19 cellular contexts compared by ENCODE assay signal in genomic region chr1:40377512-40377911, GRCh38. TPM values are rescaled to one million over a fixed set of nuclear protein-coding genes. Genes with fewer than 3 reads are reported as not detected.
DNase-seq lines count a peak whose midpoint lies in the region; ATAC-seq and TF ChIP-seq lines count a peak whose summit lies in the region.
"Had no signal": no experiment of that assay in that cellular context is flagged by ENCODE, and none has a peak within 500 bp of the region (broad histone marks: within the 10 kb centered on the region; RNA-seq: fewer than 3 reads in every experiment).

No MANE protein-coding gene starts in this region.

- peaks cover 77% of the 10 kb centered on the region for H3K4me1 Mint-ChIP-seq in CD14-positive monocyte
- peaks cover 81% of the 10 kb centered on the region for H3K4me1 Mint-ChIP-seq in activated naive CD8-positive, alpha-beta T cell (ENCODE audit: low read depth)
- peaks cover 30% of the 10 kb centered on the region for H3K4me1 Mint-ChIP-seq in neural crest cell

- intact Hi-C loops in CD14-positive monocyte (cut with micrococcal nuclease): no loop called here
- intact Hi-C loops in left cardiac atrium (cut with DNase I): no loop called here

- H3K27ac Mint-ChIP-seq in CD14-positive monocyte (peak overlapping the region in 4 of 7 donors; percentile 15 to 69 (median 40)), neural crest cell (ENCODE audit: unreplicated experiment) (no peak overlapping the region)
- peak overlapping the region; percentile 100 for H3K27ac Mint-ChIP-seq in activated naive CD8-positive, alpha-beta T cell

- TF ChIP-seq CTCF in CD14-positive monocyte (IDR thresholded peaks at IDR 0.05) (no peak), GM12865 (IDR thresholded peaks at IDR 0.05; ENCODE audit: insufficient read depth, low read depth, low read length, missing control alignments) (no peak), neural crest cell (conservative IDR thresholded peaks at IDR 0.05) (no peak)

- DNase-seq in CD14-positive monocyte (ENCODE audit: low spot score) (no peak), GM12865 (ENCODE audit: low read depth) (no peak), neural crest cell (ENCODE audit: low read depth, low spot score) (no peak), NCI-H526 (lab: John Stamatoyannopoulos, UW) (no peak), left cardiac atrium (no peak), middle frontal gyrus (ENCODE audit: extremely low spot score, low spot score) (no peak), iPS-NIHi11 (ENCODE audit: low spot score) (no peak)
- DNase-seq: activated CD4-positive, alpha-beta T cell treated with anti-CD3 and anti-CD28 coated beads for 48 hours; DMS79 treated with DMSO at 0.1 percent for 48 hours; H7; left ventricle myocardium superior; MV-4-11; NCI-H2107; NCI-H774; right cardiac atrium; RPMI8226; stimulated activated CD4-positive, alpha-beta T cell treated with anti-CD3 and anti-CD28 coated beads, Interleukin-1b, Interleukin-23, amount 100 ng/mL, for 48 hours had no signal

- H3K27me3 Mint-ChIP-seq in CD14-positive monocyte (ENCODE audit: low read depth in 3 of 3): peaks cover 0 to 3% (median 2%) of the 10 kb centered on the region in 3 donors
- H3K27me3 Mint-ChIP-seq in activated naive CD8-positive, alpha-beta T cell: no peaks in the 10 kb centered on the region
- no peaks in the 10 kb centered on the region for H3K27me3 Mint-ChIP-seq in neural crest cell (ENCODE audit: low read depth)

- H3K4me3 ChIP-seq in GM12865 (ENCODE audit: low read depth, low read length): peak overlapping the region; percentile 92
- H3K4me3 ChIP-seq: cardiac muscle cell had no signal

- H3K36me3 Mint-ChIP-seq in CD14-positive monocyte (peaks cover 33 to 48% of the 10 kb centered on the region in 2 donors), neural crest cell (ENCODE audit: low read depth) (no peaks in the 10 kb centered on the region)
- peaks cover 15% of the 10 kb centered on the region for H3K36me3 Mint-ChIP-seq in activated naive CD8-positive, alpha-beta T cell

- H3K9me3 Mint-ChIP-seq in CD14-positive monocyte: peaks cover 0 to 5% (median 0%) of the 10 kb centered on the region in 7 donors
- no peaks in the 10 kb centered on the region for H3K9me3 Mint-ChIP-seq in activated naive CD8-positive, alpha-beta T cell (ENCODE audit: low read depth)
- H3K9me3 Mint-ChIP-seq in neural crest cell: no peaks in the 10 kb centered on the region

- ATAC-seq in left cardiac atrium: no peak
- ATAC-seq: left ventricle myocardium superior, right cardiac atrium had no signal

- no peak overlapping the region for H3K4me3 Mint-ChIP-seq in CD14-positive monocyte
- peak overlapping the region; percentile 83 for H3K4me3 Mint-ChIP-seq in activated naive CD8-positive, alpha-beta T cell
- H3K4me3 Mint-ChIP-seq in neural crest cell: peak overlapping the region; percentile 57

RNA-seq across cellular contexts. Expression of gene SMAP2, which starts 4.0 kb away (rescaled TPM):
- 100 to 1,000 TPM; 359 to 382 TPM for polyA plus RNA-seq in CD14-positive monocyte
- total RNA-seq in neural crest cell (25.4 and 26.3 TPM in 2 replicates), left cardiac atrium (10 to 100 TPM; 17.9 to 25.6 TPM)

Comparison
In these comparisons a context has a peak if more than half of its experiments do, and no peak if none do; other contexts are left out.
1. H3K4me3 Mint-ChIP-seq: peak in activated naive CD8-positive, alpha-beta T cell (single experiment) and neural crest cell (single experiment); none in CD14-positive monocyte (0 of 2).